Comparison of ENCODE assay signal across 21 cellular contexts in genomic region chr10:45204954-45205775, GRCh38.
"Had no signal": no experiment of that assay in that cellular context is flagged by ENCODE, and none has a peak within 500 bp of the region (broad histone marks: within the 10 kb centered on the region; RNA-seq: fewer than 3 reads in every experiment).

No MANE protein-coding gene starts in this region.

- DNase-seq: heart left ventricle; hypothalamus; immature natural killer cell; kidney; left colon; mesendoderm; naive B cell; natural killer cell; nucleus accumbens; stimulated activated CD4-positive, alpha-beta T cell treated with anti-CD3 and anti-CD28 coated beads, Interleukin-12 subunit alpha, Interleukin-12 subunit beta, amount 100 ng/mL, for 4 hours; stimulated activated CD4-positive, alpha-beta T cell treated with anti-CD3 and anti-CD28 coated beads, Interleukin-15, amount 100 ng/mL, for 24 hours; stimulated activated CD4-positive, alpha-beta T cell treated with anti-CD3 and anti-CD28 coated beads, Interleukin-2, amount 100 ng/mL, for 24 hours; stimulated activated CD4-positive, alpha-beta T cell treated with anti-CD3 and anti-CD28 coated beads, Interleukin-4, amount 100 ng/mL, for 1 hour; stimulated activated naive CD4-positive, alpha-beta T cell treated with Interleukin-2 at 50 U/mL for 16 hours; tibial artery; trophoblast cell; uterus had no signal

- H3K27ac Mint-ChIP-seq: immature natural killer cell, mesothelial cell of epicardium, naive B cell, natural killer cell had no signal

- ATAC-seq: left colon, left lung, pancreas, sciatic nerve had no signal

- H3K4me3 Mint-ChIP-seq: immature natural killer cell, mesothelial cell of epicardium, naive B cell, natural killer cell had no signal

- H3K36me3 Mint-ChIP-seq: mesothelial cell of epicardium had no signal

- H3K9me3 Mint-ChIP-seq: immature natural killer cell had no signal

- H3K4me1 Mint-ChIP-seq: immature natural killer cell, mesothelial cell of epicardium, naive B cell, natural killer cell had no signal
